In the genomic region with DNA sequence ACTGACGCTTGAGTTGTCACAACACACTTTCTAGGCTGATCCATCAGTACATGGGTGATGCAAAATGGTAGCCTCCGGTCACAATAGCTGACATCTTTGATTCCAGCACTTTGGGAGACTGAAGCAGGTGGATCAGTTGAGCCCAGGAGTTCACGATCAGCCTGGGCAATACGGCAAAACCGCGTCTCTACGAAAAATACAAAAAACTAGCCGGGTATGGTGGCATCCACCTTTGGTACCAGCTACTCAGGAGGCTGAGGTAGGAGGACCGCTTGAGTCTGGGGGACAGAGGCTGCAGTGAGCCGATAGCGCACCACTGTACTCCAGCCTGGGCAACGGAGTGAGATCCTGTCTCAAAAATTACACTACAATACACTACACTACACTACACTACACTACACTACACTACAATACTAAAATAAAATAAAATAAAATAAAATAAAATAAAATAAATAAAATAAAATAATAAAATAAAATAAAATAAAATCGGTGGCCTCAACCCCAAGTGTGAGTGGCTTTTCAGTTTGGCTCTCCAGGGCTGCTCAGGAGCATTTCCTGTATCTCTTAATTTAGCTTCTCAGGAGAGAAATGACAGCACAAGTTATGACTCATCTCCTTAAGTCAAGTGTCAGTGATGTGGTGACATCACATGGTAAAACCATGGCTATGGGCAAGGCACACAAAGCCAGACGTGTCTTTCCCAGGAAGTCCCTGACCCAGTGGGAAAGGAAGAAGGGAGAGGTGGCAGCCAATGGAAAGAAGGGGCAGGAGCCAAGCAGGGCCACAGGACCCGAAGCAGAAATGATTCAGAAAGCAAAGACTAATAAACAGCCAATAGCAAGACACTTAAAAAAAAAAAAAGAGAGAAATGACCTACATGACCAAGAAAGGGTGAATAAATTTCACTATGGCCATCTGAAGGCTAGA, we compare ENCODE assay signal across 8 cellular contexts.
DNase-seq lines count a peak whose midpoint lies in the region; ATAC-seq, FAIRE-seq and TF ChIP-seq lines count a peak whose summit lies in the region.
"Had no signal": no experiment of that assay in that cellular context is flagged by ENCODE, and none has a peak within 500 bp of the region (broad histone marks: within the 10 kb centered on the region; RNA-seq: fewer than 3 reads in every experiment).

No MANE protein-coding gene starts in this region.

- in situ Hi-C loops in GM23248 (cut with MboI) = no loop called here

- dilution Hi-C loops in endothelial cell of umbilical vein (cut with MboI; ENCODE audit: extremely low pct_ligation_motif_present, low sequenced_read_pairs) = no loop called here

- H3K79me2 ChIP-seq in GM23248 (ENCODE audit: insufficient read depth) (no peaks in the 10 kb centered on the region), PC-3 (ENCODE audit: low read length) (no peaks in the 10 kb centered on the region), endothelial cell of umbilical vein (ENCODE audit: control insufficient read depth, insufficient read depth, low read length) (no peaks in the 10 kb centered on the region)

- no peak overlapping the region for H3K4me2 ChIP-seq in GM23248 (ENCODE audit: unreplicated experiment)
- no peak overlapping the region for H3K4me2 ChIP-seq in PC-3 (ENCODE audit: low read length)
- H3K4me2 ChIP-seq in endothelial cell of umbilical vein (ENCODE audit: insufficient read depth, low read length) = no peak overlapping the region

- peak; percentile 94 for DNase-seq in ELR (ENCODE audit: low read depth)
- peak; percentile 77 for DNase-seq in GM23248
- peak; percentile 65 for DNase-seq in PC-3
- peak; percentile 34 for DNase-seq in endothelial cell of umbilical vein (ENCODE audit: low read depth, low spot score)
- DNase-seq in effector CD4-positive, alpha-beta T cell = no peak
- no peak for DNase-seq in COLO668 (lab: John Stamatoyannopoulos, UW; ENCODE audit: unreplicated experiment)
- no peak for DNase-seq in Caco-2

- H3K9me2 ChIP-seq in GM23248 (ENCODE audit: insufficient read depth) (no peaks in the 10 kb centered on the region), PC-3 (replicated peaks; ENCODE audit: low read length) (no peaks in the 10 kb centered on the region)

- H3K27me3 ChIP-seq in GM23248 (replicated peaks; ENCODE audit: insufficient read depth) (no peaks in the 10 kb centered on the region; the same call in 1 of the 2 replicates), PC-3 (ENCODE audit: low read length) (0 out of 2 replicates have a peak, but pooled peaks cover 3% of the 10 kb centered on the region), endothelial cell of umbilical vein (ENCODE audit: control insufficient read depth in 2 of 2, insufficient read depth in 2 of 2, low read length in 2 of 2) (peaks cover 4 to 10% of the 10 kb centered on the region in 2 experiments), Caco-2 (replicated peaks; ENCODE audit: control insufficient read depth, insufficient read depth, low read length) (no peaks in the 10 kb centered on the region)

- H4K20me1 ChIP-seq in GM23248 (ENCODE audit: insufficient read depth) (no peaks in the 10 kb centered on the region), PC-3 (ENCODE audit: low read length) (no peaks in the 10 kb centered on the region), endothelial cell of umbilical vein (replicated peaks; ENCODE audit: control insufficient read depth, extremely low read depth, insufficient read depth, low read length) (no peaks in the 10 kb centered on the region)

- H2AFZ ChIP-seq in GM23248 = no peak overlapping the region
- H2AFZ ChIP-seq in PC-3 (ENCODE audit: low read length) = no peak overlapping the region
- H2AFZ ChIP-seq in endothelial cell of umbilical vein (ENCODE audit: low read depth, low read length) = no peak overlapping the region

- no peaks in the 10 kb centered on the region for H3K9me1 ChIP-seq in endothelial cell of umbilical vein (replicated peaks; ENCODE audit: control insufficient read depth, extremely low read depth, insufficient read depth, low read length)

- no peaks in the 10 kb centered on the region for H3K36me3 Mint-ChIP-seq in Caco-2 (ENCODE audit: insufficient read depth, unreplicated experiment)

- BruUV-seq in PC-3 (replicated peaks; lab: Mats Ljungman, UMichigan) = no TSS peak
- no TSS peak for BruUV-seq in endothelial cell of umbilical vein (replicated peaks; lab: Mats Ljungman, UMichigan)
- BruUV-seq in Caco-2 (replicated peaks; lab: Mats Ljungman, UMichigan) = no TSS peak

- intact Hi-C loops in PC-3 (cut with micrococcal nuclease) = no loop called here
- intact Hi-C loops in endothelial cell of umbilical vein (cut with micrococcal nuclease) = loop anchor here (10.0 kb wide), 1 partner anchor 194 kb away; no protein-coding TSS in a partner anchor
- intact Hi-C loops in Caco-2 (cut with micrococcal nuclease; ENCODE audit: unreplicated experiment) = no loop called here

- POLR2A ChIA-PET in PC-3 (lab: Charles Lee; ENCODE audit: unreplicated experiment) (no interaction called here), endothelial cell of umbilical vein (lab: Charles Lee) (no interaction called here), Caco-2 (lab: Charles Lee) (no interaction called here)

- peaks cover 6% of the 10 kb centered on the region for H3K4me1 Mint-ChIP-seq in Caco-2 (ENCODE audit: low read depth, unreplicated experiment)

- TF ChIP-seq CTCF in PC-3 (conservative IDR thresholded peaks at IDR 0.05; ENCODE audit: low read depth, low read length) (no peak), endothelial cell of umbilical vein (IDR thresholded peaks at IDR 0.05; ENCODE audit: extremely low read depth in 1 of 2, insufficient read depth in 1 of 2, low read depth in 1 of 2, low read length in 2 of 2) (no peak), Caco-2 (IDR thresholded peaks at IDR 0.05; ENCODE audit: insufficient read depth in 1 of 2, low read depth in 1 of 2, low read length in 1 of 2, severe bottlenecking in 1 of 2, unreplicated experiment in 1 of 2) (no peak)

- ATAC-seq in PC-3 = peak; percentile 37

- no peaks in the 10 kb centered on the region for H3K27me3 Mint-ChIP-seq in Caco-2 (ENCODE audit: insufficient read depth, unreplicated experiment)

- WGBS in GM23248 (ENCODE audit: low coverage in 1 of 2, low lambda C conversion rate in 2 of 2, missing lambda C conversion rate in 2 of 2), 2 experiments = 67 to 71% methylated on average over 15 of the region's 15 CpGs

- H3K4me3 ChIP-seq in GM23248 (no peak overlapping the region), PC-3 (ENCODE audit: low read length) (no peak overlapping the region), endothelial cell of umbilical vein (replicated peaks in 1 of 3; ENCODE audit: insufficient read depth in 1 of 3, low read depth in 1 of 3, low read length in 3 of 3) (no peak overlapping the region), Caco-2 (ENCODE audit: low read depth, low read length) (no peak overlapping the region)
- H3K4me3 ChIP-seq: suprapubic skin had no signal

- no peak for TF ChIP-seq POLR2A in endothelial cell of umbilical vein (IDR thresholded peaks at IDR 0.05; ENCODE audit: low read depth, low read length)

- CTCF ChIA-PET in PC-3 (lab: Charles Lee) = no interaction called here
- CTCF ChIA-PET in endothelial cell of umbilical vein (lab: Charles Lee) = interaction anchor here (0.6 to 2.2 kb wide), 3 partner anchors 9 to 1430 kb away, joined by 3 to 5 read pairs (median 3); no protein-coding TSS in a partner anchor
- CTCF ChIA-PET in Caco-2 (lab: Charles Lee) = no interaction called here

- no peak for FAIRE-seq in endothelial cell of umbilical vein (lab: Jason Lieb, UNC)

- H3K36me3 ChIP-seq in GM23248 (ENCODE audit: low read depth) (no peaks in the 10 kb centered on the region), PC-3 (ENCODE audit: low read depth, low read length) (no peaks in the 10 kb centered on the region), endothelial cell of umbilical vein (ENCODE audit: control insufficient read depth in 2 of 2, extremely low read depth in 1 of 2, insufficient read depth in 2 of 2, low read length in 2 of 2) (no peaks in the 10 kb centered on the region), Caco-2 (ENCODE audit: control insufficient read depth, insufficient read depth, low read length) (no peaks in the 10 kb centered on the region; the same call in 1 of the 2 replicates)
- H3K36me3 ChIP-seq: suprapubic skin had no signal

- no peaks in the 10 kb centered on the region for H3K9me3 Mint-ChIP-seq in Caco-2 (ENCODE audit: unreplicated experiment)

- H3K4me1 ChIP-seq in GM23248 (ENCODE audit: insufficient read depth) (no peaks in the 10 kb centered on the region), PC-3 (ENCODE audit: insufficient read depth, low read length) (no peaks in the 10 kb centered on the region), endothelial cell of umbilical vein (ENCODE audit: control insufficient read depth, extremely low read depth, insufficient read depth, low read length) (peaks cover 4% of the 10 kb centered on the region), Caco-2 (no peaks in the 10 kb centered on the region)

- H3K9me3 ChIP-seq in GM23248 (ENCODE audit: low read depth) = no peaks in the 10 kb centered on the region
- no peaks in the 10 kb centered on the region for H3K9me3 ChIP-seq in PC-3 (ENCODE audit: low read length)
- no peaks in the 10 kb centered on the region for H3K9me3 ChIP-seq in endothelial cell of umbilical vein (replicated peaks; ENCODE audit: control insufficient read depth, insufficient read depth, low read length)
- 0 out of 2 replicates have a peak, but pooled peaks cover 4% of the 10 kb centered on the region for H3K9me3 ChIP-seq in Caco-2
- H3K9me3 ChIP-seq: suprapubic skin had no signal

- H3K27ac ChIP-seq in GM23248 (no peak overlapping the region), PC-3 (ENCODE audit: low read length) (no peak overlapping the region), endothelial cell of umbilical vein (ENCODE audit: insufficient read depth, low read depth, low read length) (no peak overlapping the region)
- H3K27ac ChIP-seq: suprapubic skin had no signal

- H3K27ac Mint-ChIP-seq in Caco-2 (ENCODE audit: unreplicated experiment) = no peak overlapping the region

- no peak overlapping the region for H3K4me3 Mint-ChIP-seq in Caco-2 (ENCODE audit: unreplicated experiment)

- H3F3A ChIP-seq in GM23248 (ENCODE audit: insufficient read depth) = no peaks in the 10 kb centered on the region
- no peaks in the 10 kb centered on the region for H3F3A ChIP-seq in PC-3 (ENCODE audit: low read length, unreplicated experiment)

- H3K9ac ChIP-seq in GM23248 (no peak overlapping the region), PC-3 (ENCODE audit: low read length) (no peak overlapping the region), endothelial cell of umbilical vein (replicated peaks; ENCODE audit: extremely low read depth, insufficient read depth, low read length) (no peak overlapping the region)

TF ChIP-seq in endothelial cell of umbilical vein, 7 proteins besides CTCF, POLR2A, EP300 and RAD21:
- TF ChIP-seq JUN (IDR thresholded peaks at IDR 0.05; ENCODE audit: borderline replicate concordance, insufficient read depth, insufficient read length, low read depth) (peak; percentile 68), FOS (IDR thresholded peaks at IDR 0.05; ENCODE audit: borderline replicate concordance, insufficient read depth, low read length) (no peak)

Comparison
In these comparisons a context has a peak if more than half of its experiments do, and no peak if none do; other contexts are left out.
1. DNase-seq: peak in ELR (single experiment), GM23248 (single experiment), PC-3 (single experiment) and endothelial cell of umbilical vein (single experiment); none in effector CD4-positive, alpha-beta T cell (single experiment), COLO668 (single experiment) and Caco-2 (0 of 2).